In the genomic region with DNA sequence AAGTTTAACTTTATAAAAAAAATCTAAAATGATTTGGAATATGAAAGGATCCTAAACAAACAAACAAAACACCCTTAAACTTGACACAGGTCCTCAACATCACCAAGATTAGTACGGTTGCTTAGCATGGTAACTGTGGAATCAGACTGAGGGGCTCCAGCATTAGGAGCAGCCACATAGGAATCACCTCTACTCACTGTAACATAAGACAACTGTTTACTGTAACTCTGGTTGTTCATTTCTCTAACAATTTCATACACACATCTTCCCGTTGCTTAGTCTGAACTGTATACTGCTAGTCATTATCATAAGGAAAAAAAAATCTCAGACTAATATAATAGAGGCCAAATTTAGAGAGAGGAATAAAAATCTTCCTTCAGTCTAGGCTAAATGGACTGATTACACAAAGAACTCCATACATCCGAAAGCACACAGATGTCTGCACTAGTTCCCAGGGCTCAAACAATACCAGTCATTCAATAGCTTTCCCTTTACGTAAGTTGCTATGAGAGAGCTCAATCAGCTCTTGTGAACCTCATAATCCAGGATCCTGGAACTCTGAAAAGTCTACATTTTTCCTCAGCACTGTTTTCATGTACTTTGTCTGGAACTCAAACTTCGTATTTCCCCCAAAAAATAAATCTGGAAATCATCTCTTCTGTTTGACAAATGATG, we compare ENCODE assay signal across 1 cellular context.
TF ChIP-seq lines count a peak whose summit lies in the region.

No MANE protein-coding gene starts in this region.

TF ChIP-seq in HepG2, 621 proteins besides CTCF, POLR2A, EP300 and RAD21 (continued from another document and continues in another):
- TF ChIP-seq, protein P1, sequence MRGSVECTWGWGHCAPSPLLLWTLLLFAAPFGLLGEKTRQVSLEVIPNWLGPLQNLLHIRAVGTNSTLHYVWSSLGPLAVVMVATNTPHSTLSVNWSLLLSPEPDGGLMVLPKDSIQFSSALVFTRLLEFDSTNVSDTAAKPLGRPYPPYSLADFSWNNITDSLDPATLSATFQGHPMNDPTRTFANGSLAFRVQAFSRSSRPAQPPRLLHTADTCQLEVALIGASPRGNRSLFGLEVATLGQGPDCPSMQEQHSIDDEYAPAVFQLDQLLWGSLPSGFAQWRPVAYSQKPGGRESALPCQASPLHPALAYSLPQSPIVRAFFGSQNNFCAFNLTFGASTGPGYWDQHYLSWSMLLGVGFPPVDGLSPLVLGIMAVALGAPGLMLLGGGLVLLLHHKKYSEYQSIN (CRISPR knock-in tag; IDR thresholded peaks at IDR 0.05; ENCODE audit: borderline replicate concordance): no peak
- TF ChIP-seq ZNF441 (CRISPR knock-in tag; IDR thresholded peaks at IDR 0.05; ENCODE audit: borderline replicate concordance): no peak
- no peak for TF ChIP-seq ETV6 (CRISPR knock-in tag; conservative IDR thresholded peaks at IDR 0.05)
- TF ChIP-seq, protein P2, sequence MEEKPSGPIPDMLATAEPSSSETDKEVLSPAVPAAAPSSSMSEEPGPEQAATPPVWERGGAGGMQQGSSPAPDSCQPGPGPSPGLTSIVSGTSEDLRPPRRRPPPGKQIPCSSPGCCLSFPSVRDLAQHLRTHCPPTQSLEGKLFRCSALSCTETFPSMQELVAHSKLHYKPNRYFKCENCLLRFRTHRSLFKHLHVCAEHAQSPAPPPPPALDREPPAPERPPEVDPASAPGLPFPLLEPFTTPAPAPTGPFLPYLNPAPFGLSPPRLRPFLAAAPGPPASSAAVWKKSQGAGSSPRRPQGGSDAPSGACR (CRISPR knock-in tag; IDR thresholded peaks at IDR 0.05): no peak
- no peak for TF ChIP-seq NRL (CRISPR knock-in tag; IDR thresholded peaks at IDR 0.05; ENCODE audit: borderline replicate concordance)
- TF ChIP-seq ZNF446 (CRISPR knock-in tag; IDR thresholded peaks at IDR 0.05): no peak
- no peak for TF ChIP-seq LCORL (IDR thresholded peaks at IDR 0.05)
- no peak for TF ChIP-seq LCORL (CRISPR knock-in tag; IDR thresholded peaks at IDR 0.05)
- no peak for TF ChIP-seq GZF1 (CRISPR knock-in tag; IDR thresholded peaks at IDR 0.05)
- TF ChIP-seq SUZ12 (IDR thresholded peaks at IDR 0.05; ENCODE audit: low read depth, low read length): no peak
- TF ChIP-seq ZNF775 (CRISPR knock-in tag; IDR thresholded peaks at IDR 0.05; ENCODE audit: borderline replicate concordance): no peak
- TF ChIP-seq PITX1 (CRISPR knock-in tag; IDR thresholded peaks at IDR 0.05): 0 out of 2 replicates have a peak, but pooled peaks have one; percentile 19
- TF ChIP-seq SOX6 (IDR thresholded peaks at IDR 0.05): no peak
- peak; percentile 79 for TF ChIP-seq SOX6 (CRISPR knock-in tag; IDR thresholded peaks at IDR 0.05)
- TF ChIP-seq SAFB2 (CRISPR knock-in tag; IDR thresholded peaks at IDR 0.05; ENCODE audit: borderline replicate concordance, low read depth): no peak
- no peak for TF ChIP-seq CREM (IDR thresholded peaks at IDR 0.05)
- TF ChIP-seq CREM (CRISPR knock-in tag; IDR thresholded peaks at IDR 0.05): no peak
- TF ChIP-seq REXO4 (CRISPR knock-in tag; IDR thresholded peaks at IDR 0.05; ENCODE audit: borderline replicate concordance): no peak
- TF ChIP-seq HMG20A (CRISPR knock-in tag; IDR thresholded peaks at IDR 0.05; ENCODE audit: borderline replicate concordance): peak; percentile 44; the same call in 1 of the 2 replicates
- TF ChIP-seq, protein P3, sequence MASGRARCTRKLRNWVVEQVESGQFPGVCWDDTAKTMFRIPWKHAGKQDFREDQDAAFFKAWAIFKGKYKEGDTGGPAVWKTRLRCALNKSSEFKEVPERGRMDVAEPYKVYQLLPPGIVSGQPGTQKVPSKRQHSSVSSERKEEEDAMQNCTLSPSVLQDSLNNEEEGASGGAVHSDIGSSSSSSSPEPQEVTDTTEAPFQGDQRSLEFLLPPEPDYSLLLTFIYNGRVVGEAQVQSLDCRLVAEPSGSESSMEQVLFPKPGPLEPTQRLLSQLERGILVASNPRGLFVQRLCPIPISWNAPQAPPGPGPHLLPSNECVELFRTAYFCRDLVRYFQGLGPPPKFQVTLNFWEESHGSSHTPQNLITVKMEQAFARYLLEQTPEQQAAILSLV (CRISPR knock-in tag; IDR thresholded peaks at IDR 0.05; ENCODE audit: borderline replicate concordance): no peak
- TF ChIP-seq ZNF549 (CRISPR knock-in tag; IDR thresholded peaks at IDR 0.05): no peak
- TF ChIP-seq YEATS2 (CRISPR knock-in tag; IDR thresholded peaks at IDR 0.05; ENCODE audit: borderline replicate concordance): no peak
- TF ChIP-seq, protein P4, sequence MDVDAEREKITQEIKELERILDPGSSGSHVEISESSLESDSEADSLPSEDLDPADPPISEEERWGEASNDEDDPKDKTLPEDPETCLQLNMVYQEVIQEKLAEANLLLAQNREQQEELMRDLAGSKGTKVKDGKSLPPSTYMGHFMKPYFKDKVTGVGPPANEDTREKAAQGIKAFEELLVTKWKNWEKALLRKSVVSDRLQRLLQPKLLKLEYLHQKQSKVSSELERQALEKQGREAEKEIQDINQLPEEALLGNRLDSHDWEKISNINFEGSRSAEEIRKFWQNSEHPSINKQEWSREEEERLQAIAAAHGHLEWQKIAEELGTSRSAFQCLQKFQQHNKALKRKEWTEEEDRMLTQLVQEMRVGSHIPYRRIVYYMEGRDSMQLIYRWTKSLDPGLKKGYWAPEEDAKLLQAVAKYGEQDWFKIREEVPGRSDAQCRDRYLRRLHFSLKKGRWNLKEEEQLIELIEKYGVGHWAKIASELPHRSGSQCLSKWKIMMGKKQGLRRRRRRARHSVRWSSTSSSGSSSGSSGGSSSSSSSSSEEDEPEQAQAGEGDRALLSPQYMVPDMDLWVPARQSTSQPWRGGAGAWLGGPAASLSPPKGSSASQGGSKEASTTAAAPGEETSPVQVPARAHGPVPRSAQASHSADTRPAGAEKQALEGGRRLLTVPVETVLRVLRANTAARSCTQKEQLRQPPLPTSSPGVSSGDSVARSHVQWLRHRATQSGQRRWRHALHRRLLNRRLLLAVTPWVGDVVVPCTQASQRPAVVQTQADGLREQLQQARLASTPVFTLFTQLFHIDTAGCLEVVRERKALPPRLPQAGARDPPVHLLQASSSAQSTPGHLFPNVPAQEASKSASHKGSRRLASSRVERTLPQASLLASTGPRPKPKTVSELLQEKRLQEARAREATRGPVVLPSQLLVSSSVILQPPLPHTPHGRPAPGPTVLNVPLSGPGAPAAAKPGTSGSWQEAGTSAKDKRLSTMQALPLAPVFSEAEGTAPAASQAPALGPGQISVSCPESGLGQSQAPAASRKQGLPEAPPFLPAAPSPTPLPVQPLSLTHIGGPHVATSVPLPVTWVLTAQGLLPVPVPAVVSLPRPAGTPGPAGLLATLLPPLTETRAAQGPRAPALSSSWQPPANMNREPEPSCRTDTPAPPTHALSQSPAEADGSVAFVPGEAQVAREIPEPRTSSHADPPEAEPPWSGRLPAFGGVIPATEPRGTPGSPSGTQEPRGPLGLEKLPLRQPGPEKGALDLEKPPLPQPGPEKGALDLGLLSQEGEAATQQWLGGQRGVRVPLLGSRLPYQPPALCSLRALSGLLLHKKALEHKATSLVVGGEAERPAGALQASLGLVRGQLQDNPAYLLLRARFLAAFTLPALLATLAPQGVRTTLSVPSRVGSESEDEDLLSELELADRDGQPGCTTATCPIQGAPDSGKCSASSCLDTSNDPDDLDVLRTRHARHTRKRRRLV (CRISPR knock-in tag; IDR thresholded peaks at IDR 0.05): no peak
- no peak for TF ChIP-seq ZNF713 (CRISPR knock-in tag; IDR thresholded peaks at IDR 0.05)
- TF ChIP-seq ZNF780A (CRISPR knock-in tag; IDR thresholded peaks at IDR 0.05): no peak
- TF ChIP-seq HNRNPLL (IDR thresholded peaks at IDR 0.05; ENCODE audit: low read depth, low read length, poor library complexity, severe bottlenecking): no peak
- TF ChIP-seq TBL1XR1 (IDR thresholded peaks at IDR 0.05; ENCODE audit: borderline replicate concordance, low read length, partially characterized antibody): no peak
- TF ChIP-seq, protein P5, sequence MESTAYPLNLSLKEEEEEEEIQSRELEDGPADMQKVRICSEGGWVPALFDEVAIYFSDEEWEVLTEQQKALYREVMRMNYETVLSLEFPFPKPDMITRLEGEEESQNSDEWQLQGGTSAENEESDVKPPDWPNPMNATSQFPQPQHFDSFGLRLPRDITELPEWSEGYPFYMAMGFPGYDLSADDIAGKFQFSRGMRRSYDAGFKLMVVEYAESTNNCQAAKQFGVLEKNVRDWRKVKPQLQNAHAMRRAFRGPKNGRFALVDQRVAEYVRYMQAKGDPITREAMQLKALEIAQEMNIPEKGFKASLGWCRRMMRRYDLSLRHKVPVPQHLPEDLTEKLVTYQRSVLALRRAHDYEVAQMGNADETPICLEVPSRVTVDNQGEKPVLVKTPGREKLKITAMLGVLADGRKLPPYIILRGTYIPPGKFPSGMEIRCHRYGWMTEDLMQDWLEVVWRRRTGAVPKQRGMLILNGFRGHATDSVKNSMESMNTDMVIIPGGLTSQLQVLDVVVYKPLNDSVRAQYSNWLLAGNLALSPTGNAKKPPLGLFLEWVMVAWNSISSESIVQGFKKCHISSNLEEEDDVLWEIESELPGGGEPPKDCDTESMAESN (CRISPR knock-in tag; conservative IDR thresholded peaks at IDR 0.05): no peak
- no peak for TF ChIP-seq ZNF75D (CRISPR knock-in tag; IDR thresholded peaks at IDR 0.05; ENCODE audit: borderline replicate concordance)
- no peak for TF ChIP-seq SYNCRIP (IDR thresholded peaks at IDR 0.05; ENCODE audit: insufficient read depth, low read depth, low read length)
- no peak for TF ChIP-seq ZNF839 (CRISPR knock-in tag; IDR thresholded peaks at IDR 0.05; ENCODE audit: borderline replicate concordance)
- TF ChIP-seq, protein P6, sequence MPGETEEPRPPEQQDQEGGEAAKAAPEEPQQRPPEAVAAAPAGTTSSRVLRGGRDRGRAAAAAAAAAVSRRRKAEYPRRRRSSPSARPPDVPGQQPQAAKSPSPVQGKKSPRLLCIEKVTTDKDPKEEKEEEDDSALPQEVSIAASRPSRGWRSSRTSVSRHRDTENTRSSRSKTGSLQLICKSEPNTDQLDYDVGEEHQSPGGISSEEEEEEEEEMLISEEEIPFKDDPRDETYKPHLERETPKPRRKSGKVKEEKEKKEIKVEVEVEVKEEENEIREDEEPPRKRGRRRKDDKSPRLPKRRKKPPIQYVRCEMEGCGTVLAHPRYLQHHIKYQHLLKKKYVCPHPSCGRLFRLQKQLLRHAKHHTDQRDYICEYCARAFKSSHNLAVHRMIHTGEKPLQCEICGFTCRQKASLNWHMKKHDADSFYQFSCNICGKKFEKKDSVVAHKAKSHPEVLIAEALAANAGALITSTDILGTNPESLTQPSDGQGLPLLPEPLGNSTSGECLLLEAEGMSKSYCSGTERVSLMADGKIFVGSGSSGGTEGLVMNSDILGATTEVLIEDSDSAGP (CRISPR knock-in tag; IDR thresholded peaks at IDR 0.05; ENCODE audit: borderline replicate concordance): no peak
- TF ChIP-seq, protein P7, sequence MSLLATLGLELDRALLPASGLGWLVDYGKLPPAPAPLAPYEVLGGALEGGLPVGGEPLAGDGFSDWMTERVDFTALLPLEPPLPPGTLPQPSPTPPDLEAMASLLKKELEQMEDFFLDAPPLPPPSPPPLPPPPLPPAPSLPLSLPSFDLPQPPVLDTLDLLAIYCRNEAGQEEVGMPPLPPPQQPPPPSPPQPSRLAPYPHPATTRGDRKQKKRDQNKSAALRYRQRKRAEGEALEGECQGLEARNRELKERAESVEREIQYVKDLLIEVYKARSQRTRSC (CRISPR knock-in tag; IDR thresholded peaks at IDR 0.05; ENCODE audit: low read depth): no peak
- no peak for TF ChIP-seq ZBTB7A (CRISPR knock-in tag; IDR thresholded peaks at IDR 0.05)
- no peak for TF ChIP-seq EHMT2 (IDR thresholded peaks at IDR 0.05; ENCODE audit: borderline replicate concordance, low read depth, low read length)
- TF ChIP-seq JARID2 (CRISPR knock-in tag; IDR thresholded peaks at IDR 0.05; ENCODE audit: insufficient replicate concordance): no peak
- TF ChIP-seq, protein P8, sequence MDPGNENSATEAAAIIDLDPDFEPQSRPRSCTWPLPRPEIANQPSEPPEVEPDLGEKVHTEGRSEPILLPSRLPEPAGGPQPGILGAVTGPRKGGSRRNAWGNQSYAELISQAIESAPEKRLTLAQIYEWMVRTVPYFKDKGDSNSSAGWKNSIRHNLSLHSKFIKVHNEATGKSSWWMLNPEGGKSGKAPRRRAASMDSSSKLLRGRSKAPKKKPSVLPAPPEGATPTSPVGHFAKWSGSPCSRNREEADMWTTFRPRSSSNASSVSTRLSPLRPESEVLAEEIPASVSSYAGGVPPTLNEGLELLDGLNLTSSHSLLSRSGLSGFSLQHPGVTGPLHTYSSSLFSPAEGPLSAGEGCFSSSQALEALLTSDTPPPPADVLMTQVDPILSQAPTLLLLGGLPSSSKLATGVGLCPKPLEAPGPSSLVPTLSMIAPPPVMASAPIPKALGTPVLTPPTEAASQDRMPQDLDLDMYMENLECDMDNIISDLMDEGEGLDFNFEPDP (CRISPR knock-in tag; conservative IDR thresholded peaks at IDR 0.05): no peak
- no peak for TF ChIP-seq NFATC3 (CRISPR knock-in tag; IDR thresholded peaks at IDR 0.05)
- TF ChIP-seq DR1 (CRISPR knock-in tag; IDR thresholded peaks at IDR 0.05): no peak
- TF ChIP-seq ZNF33A (CRISPR knock-in tag; IDR thresholded peaks at IDR 0.05; ENCODE audit: borderline replicate concordance): no peak
- no peak for TF ChIP-seq ZNF790 (CRISPR knock-in tag; IDR thresholded peaks at IDR 0.05; ENCODE audit: borderline replicate concordance)
- no peak for TF ChIP-seq ZNF777 (CRISPR knock-in tag; IDR thresholded peaks at IDR 0.05)
- no peak for TF ChIP-seq TCF12 (IDR thresholded peaks at IDR 0.05)
- no peak for TF ChIP-seq TCF12 (CRISPR knock-in tag; IDR thresholded peaks at IDR 0.05)
- TF ChIP-seq CEBPB (IDR thresholded peaks at IDR 0.05; ENCODE audit: borderline replicate concordance, low read depth, low read length): no peak
- peak; percentile 57 for TF ChIP-seq FOXA3 (CRISPR knock-in tag; IDR thresholded peaks at IDR 0.05)
- peak; percentile 58; the same call in 1 of the 2 replicates for TF ChIP-seq HDAC2 (CRISPR knock-in tag; IDR thresholded peaks at IDR 0.05)
- TF ChIP-seq ZNF749 (CRISPR knock-in tag; IDR thresholded peaks at IDR 0.05; ENCODE audit: borderline replicate concordance): no peak
- no peak for TF ChIP-seq STAT5B (CRISPR knock-in tag; IDR thresholded peaks at IDR 0.05)
